ENCODE assay signal across 21 cellular contexts in genomic region chr2:222851956-222852617, GRCh38. TPM values are rescaled to one million over a fixed set of nuclear protein-coding genes. Genes with fewer than 3 reads are reported as not detected.
DNase-seq lines count a peak whose midpoint lies in the region; ATAC-seq, FAIRE-seq and TF ChIP-seq lines count a peak whose summit lies in the region.
"Had no signal": no experiment of that assay in that cellular context is flagged by ENCODE, and none has a peak within 500 bp of the region (broad histone marks: within the 10 kb centered on the region; RNA-seq: fewer than 3 reads in every experiment).

No MANE protein-coding gene starts in this region.

- CTCF ChIA-PET in K562 (lab: Yijun Ruan, JAX; ENCODE audit: low intra/inter-chr PET ratio), result no interaction called here

- no peak overlapping the region for H2AFZ ChIP-seq in K562 (ENCODE audit: low read depth, low read length)
- H2AFZ ChIP-seq: GM23338 had no signal

- H3K4me3 Mint-ChIP-seq in natural killer cell treated with Interleukin-12 subunit alpha and Interleukin-12 subunit beta and Interleukin-15 and Interleukin-18, amount 100 ng/mL, for 72 hours, result no peak overlapping the region
- H3K4me3 Mint-ChIP-seq: GM23338, T-cell had no signal

- no peak for TF ChIP-seq CTCF in K562 (IDR thresholded peaks at IDR 0.05 in 2 of 3, conservative IDR thresholded peaks at IDR 0.05 in 1 of 3; ENCODE audit: insufficient read depth in 2 of 3, low read depth in 1 of 3, low read length in 3 of 3)

- DNase-seq in DMS 273 (lab: John Stamatoyannopoulos, UW; ENCODE audit: unreplicated experiment) (peak; percentile 11), DMS 273 treated with DMSO at 0.1 percent for 48 hours (lab: John Stamatoyannopoulos, UW) (no peak), K562 (ENCODE audit: extremely low read depth in 1 of 4, low spot score in 3 of 4) (no peak), kidney glomerular epithelial cell (lab: John Stamatoyannopoulos, UW) (no peak)
- no peak for DNase-seq in activated naive CD4-positive, alpha-beta T cell (lab: John Stamatoyannopoulos, UW)
- DNase-seq in natural killer cell treated with Interleukin-12 subunit alpha and Interleukin-12 subunit beta and Interleukin-15 and Interleukin-18, amount 100 ng/mL, for 72 hours (ENCODE audit: low spot score), result no peak
- DNase-seq: ACHN, KBM-7, NCI-H1048, NCI-H1417, NCI-H1694, NCI-H2029 treated with DMSO at 0.1 percent for 48 hours, NCI-H446 treated with DMSO at 0.1 percent for 48 hours, SHP77, T-cell had no signal

- no peaks in the 10 kb centered on the region for H3K4me1 Mint-ChIP-seq in natural killer cell treated with Interleukin-12 subunit alpha and Interleukin-12 subunit beta and Interleukin-15 and Interleukin-18, amount 100 ng/mL, for 72 hours (ENCODE audit: low read depth in 2 of 2)
- H3K4me1 Mint-ChIP-seq: GM23338, T-cell had no signal

- H3K9ac ChIP-seq in K562 (ENCODE audit: insufficient read depth in 1 of 2, low read depth in 2 of 2, low read length in 2 of 2), result no peak overlapping the region

- no peaks in the 10 kb centered on the region for H3K9me3 Mint-ChIP-seq in natural killer cell treated with Interleukin-12 subunit alpha and Interleukin-12 subunit beta and Interleukin-15 and Interleukin-18, amount 100 ng/mL, for 72 hours
- H3K9me3 Mint-ChIP-seq: GM23338 had no signal

- no peaks in the 10 kb centered on the region for H3K79me2 ChIP-seq in K562 (ENCODE audit: control insufficient read depth, insufficient read depth, low read length)

- no peak overlapping the region for H3K27ac Mint-ChIP-seq in natural killer cell treated with Interleukin-12 subunit alpha and Interleukin-12 subunit beta and Interleukin-15 and Interleukin-18, amount 100 ng/mL, for 72 hours
- H3K27ac Mint-ChIP-seq: GM23338, T-cell had no signal

- H3K27ac ChIP-seq in K562 (ENCODE audit: extremely low read depth, low read depth, low read length), result no peak overlapping the region
- H3K27ac ChIP-seq: 22Rv1, RWPE1 had no signal

- FAIRE-seq in K562 (lab: Jason Lieb, UNC), result peak; percentile 11

- intact Hi-C loops in K562 (cut with micrococcal nuclease), result no loop called here

- WGBS in K562 (ENCODE audit: insufficient coverage, low coverage, missing lambda C conversion rate), result 68% methylated on average over 2 of the region's 3 CpGs

- no peaks in the 10 kb centered on the region for H3K36me3 ChIP-seq in K562 (ENCODE audit: control insufficient read depth, insufficient read depth, low read length)
- H3K36me3 ChIP-seq: HAP-1 had no signal

- no peaks in the 10 kb centered on the region for H3K36me3 Mint-ChIP-seq in natural killer cell treated with Interleukin-12 subunit alpha and Interleukin-12 subunit beta and Interleukin-15 and Interleukin-18, amount 100 ng/mL, for 72 hours
- H3K36me3 Mint-ChIP-seq: T-cell had no signal

- POLR2A ChIA-PET in K562 (lab: Yijun Ruan, JAX), result no interaction called here

- H3K9me3 ChIP-seq in K562 (replicated peaks; ENCODE audit: control insufficient read depth, insufficient read depth, low read depth, low read length), result no peaks in the 10 kb centered on the region
- H3K9me3 ChIP-seq: HAP-1 had no signal

- TF ChIP-seq EP300 in Ishikawa (IDR thresholded peaks at IDR 0.05; ENCODE audit: borderline replicate concordance) (no peak), K562 (IDR thresholded peaks at IDR 0.05; ENCODE audit: low read length) (no peak)

- in situ Hi-C loops in K562 (cut with MboI), result no loop called here

- H4K20me1 ChIP-seq in K562 (replicated peaks; ENCODE audit: control insufficient read depth, insufficient read depth, low read length), result no peaks in the 10 kb centered on the region

- H3K27me3 Mint-ChIP-seq in natural killer cell treated with Interleukin-12 subunit alpha and Interleukin-12 subunit beta and Interleukin-15 and Interleukin-18, amount 100 ng/mL, for 72 hours, result peaks cover 0 to 8% of the 10 kb centered on the region in 2 donors

- no peaks in the 10 kb centered on the region for H3K9me1 ChIP-seq in K562 (ENCODE audit: control insufficient read depth, insufficient read depth, low read length)

- no peak for TF ChIP-seq POLR2A in K562 (conservative IDR thresholded peaks at IDR 0.05)

- ATAC-seq in K562, result no peak
- ATAC-seq in natural killer cell treated with Interleukin-12 subunit alpha and Interleukin-12 subunit beta and Interleukin-15 and Interleukin-18, amount 100 ng/mL, for 72 hours, result no peak
- ATAC-seq: GM23338, Panc1, T-cell had no signal

- H3K4me2 ChIP-seq in K562 (ENCODE audit: insufficient read depth, low read length), result no peak overlapping the region
- H3K4me2 ChIP-seq: GM23338 had no signal

- BruUV-seq in K562 (replicated peaks; lab: Mats Ljungman, UMichigan), result no TSS peak

- TF ChIP-seq RAD21 in Ishikawa (IDR thresholded peaks at IDR 0.05; ENCODE audit: low read depth) (no peak), K562 (CRISPR knock-in tag; conservative IDR thresholded peaks at IDR 0.05 in 1 of 2, IDR thresholded peaks at IDR 0.05 in 1 of 2) (no peak)

- H3K4me3 ChIP-seq in K562, result no peak overlapping the region
- H3K4me3 ChIP-seq: GM23338, HAP-1 had no signal

- H3K27me3 ChIP-seq in K562 (ENCODE audit: control insufficient read depth in 2 of 2, insufficient read depth in 2 of 2, low read length in 2 of 2), result no peaks in the 10 kb centered on the region

- H3K4me1 ChIP-seq in K562 (replicated peaks in 1 of 2; ENCODE audit: control insufficient read depth in 2 of 2, insufficient read depth in 2 of 2, low read length in 2 of 2), result peaks cover 2 to 4% of the 10 kb centered on the region in 2 experiments; a peak in 3 of 5 replicates
- H3K4me1 ChIP-seq: HAP-1 had no signal

TF ChIP-seq in Ishikawa, 13 proteins besides CTCF, POLR2A, EP300 and RAD21:
- TF ChIP-seq CEBPB (IDR thresholded peaks at IDR 0.05), result peak; percentile 80
- no peak for TF ChIP-seq TAF1 (IDR thresholded peaks at IDR 0.05; ENCODE audit: low read depth)
TF ChIP-seq in Ishikawa: peak in this region for 1.

TF ChIP-seq in K562, 482 proteins besides CTCF, POLR2A, EP300 and RAD21 (continues in another document):
- TF ChIP-seq HMBOX1 (IDR thresholded peaks at IDR 0.05) (no peak), SFPQ (IDR thresholded peaks at IDR 0.05; ENCODE audit: low read depth, low read length) (no peak), CEBPG (CRISPR knock-in tag; IDR thresholded peaks at IDR 0.05) (no peak), CEBPG (tag; conservative IDR thresholded peaks at IDR 0.05 in 1 of 2, IDR thresholded peaks at IDR 0.05 in 1 of 2) (peak; percentile 53 to 89; a peak in 3 of 4 replicates), CEBPB (tag; IDR thresholded peaks at IDR 0.05) (peak; percentile 89)

RNA-seq across cellular contexts. Expression of gene ACSL3, which starts 8.7 kb away (rescaled TPM):
- total RNA-seq in K562 (2011; cell fraction: chromatin; rRNA removed; ENCODE audit: low replicate concordance), result 104 and 200 TPM in 2 replicates
- total RNA-seq in K562 (2011; cell fraction: nucleolus; rRNA removed), result 86.9 and 118 TPM in 2 replicates
- 148 and 153 TPM in 2 replicates for total RNA-seq in K562 (2011; cell fraction: nucleoplasm; rRNA removed)
- total RNA-seq in K562 (2014; rRNA removed) (88.2 and 99.7 TPM in 2 replicates), K562 (2014; rRNA removed; fragmentation: Illumina TruSeq; extraction: Trizol) (123 and 145 TPM in 2 replicates), K562 (2015; rRNA removed; fragmentation: Illumina TruSeq; extraction: Trizol) (102 and 108 TPM in 2 replicates), K562 (2021) (78.7 and 85.2 TPM in 2 replicates)
- polyA plus RNA-seq in K562 (2011; rRNA removed) (96.7 and 115 TPM in 2 replicates), K562 (2014; fragmentation: Illumina TruSeq; extraction: Trizol) (69.4 and 78.8 TPM in 2 replicates), K562 (2014; fragmentation: Nextera tagmentation; extraction: Ambion mirVana) (10 to 100 TPM; 21.3 to 28.0 TPM), K562 (2014; rRNA removed) (66.0 and 75.5 TPM in 2 replicates)
- 44.3 and 75.1 TPM in 2 replicates for polyA plus RNA-seq in K562 (2011; cell fraction: cytosol; rRNA removed)
- 31.8 and 43.0 TPM in 2 replicates for polyA plus RNA-seq in K562 (2011; cell fraction: nucleus; rRNA removed)
- polyA plus RNA-seq in K562 (2012), result 72.6 and 74.2 TPM in 2 replicates
- 184 and 219 TPM in 2 replicates for polyA minus RNA-seq in K562 (2011; rRNA and poly(A)+ RNA removed)
- 52.7 and 79.6 TPM in 2 replicates for polyA minus RNA-seq in K562 (2011; cell fraction: cytosol; rRNA and poly(A)+ RNA removed)
- 44.4 and 83.9 TPM in 2 replicates for polyA minus RNA-seq in K562 (2011; cell fraction: nucleus; rRNA and poly(A)+ RNA removed)
- 10 to 100 TPM; 48.5 to 52.8 TPM for total RNA-seq in natural killer cell treated with Interleukin-12 subunit alpha and Interleukin-12 subunit beta and Interleukin-15 and Interleukin-18, amount 100 ng/mL, for 72 hours
